ENCODE assay signal across 13 cellular contexts in the genomic region with DNA sequence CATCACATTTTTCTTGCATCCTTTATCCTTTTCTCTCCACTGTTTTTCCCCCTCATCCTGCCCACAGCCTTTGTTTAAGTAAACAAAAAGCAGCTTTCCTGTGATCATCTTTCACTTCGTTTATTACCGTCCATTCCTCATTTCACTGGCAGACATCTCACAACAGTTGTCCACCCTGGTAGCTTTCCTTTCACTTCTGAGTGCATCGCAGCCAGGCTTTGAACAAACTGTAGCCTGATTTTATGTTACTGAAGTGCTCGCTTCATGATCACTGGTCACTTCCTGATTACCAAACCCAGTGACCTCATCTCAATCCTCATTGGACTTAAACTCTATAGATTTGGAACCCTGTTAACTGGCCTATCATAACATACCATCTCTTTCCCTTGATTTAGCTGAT.
"Had no signal": no experiment of that assay in that cellular context is flagged by ENCODE, and none has a peak within 500 bp of the region (broad histone marks: within the 10 kb centered on the region; RNA-seq: fewer than 3 reads in every experiment).

No MANE protein-coding gene starts in this region.

- H3K27ac Mint-ChIP-seq: activated CD4-positive, alpha-beta T cell treated with anti-CD3 and anti-CD28 coated beads, Interleukin-2, amount 10 ng/mL, durations not matched to agents 7 days and 5 days; natural killer cell; stimulated activated naive B cell treated with anti-CD40 and anti-IgM and Interleukin-4, amounts not matched to agents 10 μg/mL and 1 μg/mL and 100 μg/mL, for 72 hours had no signal

- H3K27ac ChIP-seq: ascending aorta, epithelial cell of prostate, lower lobe of right lung, psoas muscle, transverse colon had no signal

- H3K27me3 Mint-ChIP-seq: activated CD4-positive, alpha-beta T cell treated with anti-CD3 and anti-CD28 coated beads, Interleukin-2, amount 10 ng/mL, durations not matched to agents 7 days and 5 days; stimulated activated naive B cell treated with anti-CD40 and anti-IgM and Interleukin-4, amounts not matched to agents 10 μg/mL and 1 μg/mL and 100 μg/mL, for 72 hours had no signal

- H3K36me3 Mint-ChIP-seq: natural killer cell had no signal

- H3K36me3 ChIP-seq: ascending aorta, transverse colon had no signal

- H3K9me3 Mint-ChIP-seq: activated CD4-positive, alpha-beta T cell treated with anti-CD3 and anti-CD28 coated beads, Interleukin-2, amount 10 ng/mL, durations not matched to agents 7 days and 5 days; natural killer cell; stimulated activated naive B cell treated with anti-CD40 and anti-IgM and Interleukin-4, amounts not matched to agents 10 μg/mL and 1 μg/mL and 100 μg/mL, for 72 hours had no signal

- H3K27me3 ChIP-seq: ascending aorta, transverse colon had no signal

- H3K4me3 Mint-ChIP-seq: activated CD4-positive, alpha-beta T cell treated with anti-CD3 and anti-CD28 coated beads, Interleukin-2, amount 10 ng/mL, durations not matched to agents 7 days and 5 days; natural killer cell; stimulated activated naive B cell treated with anti-CD40 and anti-IgM and Interleukin-4, amounts not matched to agents 10 μg/mL and 1 μg/mL and 100 μg/mL, for 72 hours had no signal

- ATAC-seq: natural killer cell; psoas muscle; sciatic nerve; stimulated activated naive B cell treated with anti-CD40 and anti-IgM and Interleukin-4, amounts not matched to agents 10 μg/mL and 1 μg/mL and 100 μg/mL, for 72 hours had no signal

- H3K4me1 Mint-ChIP-seq: activated CD4-positive, alpha-beta T cell treated with anti-CD3 and anti-CD28 coated beads, Interleukin-2, amount 10 ng/mL, durations not matched to agents 7 days and 5 days; natural killer cell had no signal

- H3K4me1 ChIP-seq: ascending aorta, lower lobe of right lung, psoas muscle, transverse colon had no signal

- H3K4me3 ChIP-seq: ascending aorta, lower lobe of right lung, psoas muscle, transverse colon had no signal

- H3K9me3 ChIP-seq: ascending aorta, lower lobe of right lung, psoas muscle, transverse colon had no signal

- DNase-seq: activated CD4-positive, alpha-beta T cell treated with anti-CD3 and anti-CD28 coated beads, Interleukin-2, amount 10 ng/mL, durations not matched to agents 7 days and 5 days; activated CD4-positive, CD25-positive, alpha-beta regulatory T cell; effector CD8-positive, alpha-beta T cell; lower lobe of right lung; natural killer cell; psoas muscle; stimulated activated CD4-positive, alpha-beta T cell treated with anti-CD3 and anti-CD28 coated beads, Interleukin-2, amount 100 ng/mL, for 24 hours; stimulated activated naive B cell treated with anti-CD40 and anti-IgM and Interleukin-4, amounts not matched to agents 10 μg/mL and 1 μg/mL and 100 μg/mL, for 72 hours; T-helper 2 cell; transverse colon had no signal
